Comparison of ENCODE assay signal across 1 cellular context in the genomic region with DNA sequence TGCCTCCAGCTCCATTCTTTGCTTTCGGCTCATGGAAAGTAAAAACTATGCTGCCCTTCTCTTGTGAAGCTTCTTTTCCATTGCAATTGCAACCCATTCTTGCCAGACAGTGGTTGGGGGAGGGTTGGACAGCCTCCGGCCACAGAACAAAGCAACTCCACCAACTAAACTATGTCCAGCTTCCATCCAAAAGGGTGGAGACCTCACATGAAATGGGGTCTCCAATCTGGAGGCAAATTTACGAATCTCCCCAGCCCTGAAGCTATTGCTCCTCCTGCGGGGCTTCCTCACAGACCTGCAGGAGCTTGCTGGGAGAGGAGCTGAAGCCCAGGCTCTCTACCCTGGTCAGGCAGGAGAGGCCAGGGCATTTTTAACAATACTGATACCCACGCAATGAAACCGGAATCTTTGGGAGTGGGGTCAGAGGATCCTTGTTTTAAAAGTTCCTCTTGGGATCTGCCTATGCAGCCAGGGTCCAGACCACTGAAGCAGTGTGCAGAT.
TF ChIP-seq lines count a peak whose summit lies in the region.

No MANE protein-coding gene starts in this region.

TF ChIP-seq in SK-N-SH, 30 proteins besides CTCF, POLR2A, EP300 and RAD21 (continued from another document):
- TF ChIP-seq GABPA (IDR thresholded peaks at IDR 0.05; ENCODE audit: low read depth): no peak
- TF ChIP-seq MXI1 (IDR thresholded peaks at IDR 0.05; ENCODE audit: low read depth, low read length): no peak
TF ChIP-seq in SK-N-SH: peak in this region for 0.
